17 cellular contexts compared by ENCODE assay signal in genomic region chr3:123324880-123325765, GRCh38.
"Had no signal": no experiment of that assay in that cellular context is flagged by ENCODE, and none has a peak within 500 bp of the region (broad histone marks: within the 10 kb centered on the region; RNA-seq: fewer than 3 reads in every experiment).

No MANE protein-coding gene starts in this region.

- ATAC-seq: activated T-helper 17 cell treated with anti-CD3 and anti-CD28 coated beads, Interleukin-2, amount 50 U/mL, for 72 hours; left colon; natural killer cell treated with Interleukin-12 subunit alpha and Interleukin-12 subunit beta and Interleukin-15 and Interleukin-18, amount 100 ng/mL, for 72 hours; stimulated activated naive CD8-positive, alpha-beta T cell treated with anti-CD3 and anti-CD28 coated beads, Interleukin-15, amount 100 ng/mL, for 72 hours had no signal

- H3K27ac ChIP-seq: cardiac muscle cell, prostate gland, thyroid gland, vagina had no signal

- H3K9me3 ChIP-seq: prostate gland, thyroid gland, vagina had no signal

- H3K4me3 ChIP-seq: cardiac muscle cell, prostate gland, thyroid gland, vagina had no signal

- H3K36me3 ChIP-seq: prostate gland, thyroid gland, vagina had no signal

- H3K4me1 ChIP-seq: prostate gland, thyroid gland, vagina had no signal

- H3K27me3 ChIP-seq: thyroid gland, vagina had no signal

- DNase-seq: activated CD4-positive, alpha-beta T cell treated with anti-CD3 and anti-CD28 coated beads, Interleukin-2, amount 50 U/mL, for 1 hour; activated CD4-positive, CD25-positive, alpha-beta regulatory T cell; activated naive CD4-positive, alpha-beta T cell treated with anti-CD3 and anti-CD28 coated beads for 36 hours; activated T-cell treated with anti-CD3 and anti-CD28 coated beads for 4 hours; hypothalamus; left colon; mammary epithelial cell; occipital lobe; stimulated activated CD4-positive, alpha-beta T cell treated with anti-CD3 and anti-CD28 coated beads, Interleukin-4, amount 100 ng/mL, for 4 hours; stimulated activated naive CD8-positive, alpha-beta T cell treated with anti-CD3 and anti-CD28 coated beads, Interleukin-15, amount 100 ng/mL, for 72 hours; T-helper 2 cell; thyroid gland had no signal
